In genomic region chr20:48350291-48350988, GRCh38 we compare ENCODE assay signal across 10 cellular contexts.
DNase-seq lines count a peak whose midpoint lies in the region; TF ChIP-seq lines count a peak whose summit lies in the region.
"Had no signal": no experiment of that assay in that cellular context is flagged by ENCODE, and none has a peak within 500 bp of the region (broad histone marks: within the 10 kb centered on the region; RNA-seq: fewer than 3 reads in every experiment).

No MANE protein-coding gene starts in this region.

- no peak overlapping the region for H2AFZ ChIP-seq in neural progenitor cell (replicated peaks)

- no peaks in the 10 kb centered on the region for H3F3A ChIP-seq in neural progenitor cell (ENCODE audit: low read depth)

- peak; percentile 21; the same call in 1 of the 2 replicates for TF ChIP-seq CTCF in LNCAP (IDR thresholded peaks at IDR 0.05)
- peak; percentile 46 for TF ChIP-seq CTCF in chondrocyte (IDR thresholded peaks at IDR 0.05)
- peak; percentile 61 for TF ChIP-seq CTCF in neural progenitor cell (IDR thresholded peaks at IDR 0.05)

- no peak overlapping the region for H3K4me2 ChIP-seq in neural progenitor cell

- no peaks in the 10 kb centered on the region for H3K79me2 ChIP-seq in neural progenitor cell (ENCODE audit: low read depth)

- H3K36me3 Mint-ChIP-seq in chondrocyte (ENCODE audit: low read depth) (peaks cover 4% of the 10 kb centered on the region), neural progenitor cell (peaks cover 5% of the 10 kb centered on the region)

- peak; percentile 4 for DNase-seq in NCI-H146 (lab: John Stamatoyannopoulos, UW)
- DNase-seq in NCI-H146 treated with DMSO at 0.1 percent for 48 hours (lab: John Stamatoyannopoulos, UW; ENCODE audit: unreplicated experiment): no peak
- no peak for DNase-seq in chondrocyte (ENCODE audit: low spot score)
- peak; percentile 62 for DNase-seq in neural progenitor cell (ENCODE audit: low spot score)
- DNase-seq in midbrain (lab: John Stamatoyannopoulos, UW): no peak
- DNase-seq in amniotic stem cell (lab: John Stamatoyannopoulos, UW): no peak
- DNase-seq in T-helper 9 cell: no peak
- DNase-seq: activated CD4-positive, alpha-beta T cell treated with anti-CD3 and anti-CD28 coated beads for 4 hours; tibial artery had no signal

- H3K27ac ChIP-seq in neural progenitor cell: no peak overlapping the region
- H3K27ac ChIP-seq: tibial artery had no signal

- no peaks in the 10 kb centered on the region for H3K27me3 ChIP-seq in neural progenitor cell

- H3K9me3 Mint-ChIP-seq in chondrocyte (ENCODE audit: low read depth) (peaks cover 16% of the 10 kb centered on the region), neural progenitor cell (peaks cover 8% of the 10 kb centered on the region)

- no peak overlapping the region for H3K4me3 Mint-ChIP-seq in chondrocyte (ENCODE audit: unreplicated experiment)
- peak overlapping the region; percentile 23 for H3K4me3 Mint-ChIP-seq in neural progenitor cell

- peaks cover 26% of the 10 kb centered on the region for H3K27me3 Mint-ChIP-seq in chondrocyte (ENCODE audit: low read depth)
- peaks cover 14% of the 10 kb centered on the region for H3K27me3 Mint-ChIP-seq in neural progenitor cell (ENCODE audit: insufficient read depth, low read depth)

- H3K4me1 ChIP-seq in neural progenitor cell: no peaks in the 10 kb centered on the region
- H3K4me1 ChIP-seq: tibial artery had no signal

- H3K9ac ChIP-seq in neural progenitor cell: no peak overlapping the region

- H3K4me3 ChIP-seq in neural progenitor cell: no peak overlapping the region
- H3K4me3 ChIP-seq: tibial artery had no signal

- no peaks in the 10 kb centered on the region for H3K9me3 ChIP-seq in neural progenitor cell (ENCODE audit: low read depth)

- no peaks in the 10 kb centered on the region for H4K20me1 ChIP-seq in neural progenitor cell (ENCODE audit: low read depth)

- H3K27ac Mint-ChIP-seq in chondrocyte (ENCODE audit: unreplicated experiment): no peak overlapping the region
- H3K27ac Mint-ChIP-seq in neural progenitor cell: no peak overlapping the region

- H3K4me1 Mint-ChIP-seq in chondrocyte (ENCODE audit: low read depth) (no peaks in the 10 kb centered on the region), neural progenitor cell (peaks cover 29% of the 10 kb centered on the region)

- H3K36me3 ChIP-seq in neural progenitor cell: no peaks in the 10 kb centered on the region
- H3K36me3 ChIP-seq: tibial artery had no signal

Comparison
In these comparisons a context has a peak if more than half of its experiments do, and no peak if none do; other contexts are left out.
1. DNase-seq: peak in NCI-H146 (single experiment) and neural progenitor cell (single experiment); none in NCI-H146 treated with DMSO at 0.1 percent for 48 hours (single experiment), chondrocyte (single experiment), midbrain (single experiment), amniotic stem cell (single experiment) and T-helper 9 cell (single experiment).
2. Peak in every context shown above with its lines, with median percentiles within 50 percentile points of each other: CTCF ChIP-seq.